Comparison of ENCODE assay signal across 8 cellular contexts in genomic region chr15:75204340-75205063, GRCh38. TPM values are rescaled to one million over a fixed set of nuclear protein-coding genes. Genes with fewer than 3 reads are reported as not detected.
DNase-seq lines count a peak whose midpoint lies in the region; ATAC-seq and TF ChIP-seq lines count a peak whose summit lies in the region.

No MANE protein-coding gene starts in this region.

- peaks cover 9% of the 10 kb centered on the region for H3K36me3 Mint-ChIP-seq in chondrocyte (ENCODE audit: low read depth)

- intact Hi-C loops in left colon (cut with DNase I, micrococcal nuclease): loop anchor here (2.0 to 5.0 kb wide), 3 partner anchors 162 to 174 kb away; no protein-coding TSS in a partner anchor

- peaks cover 2% of the 10 kb centered on the region for H3K27me3 Mint-ChIP-seq in chondrocyte (ENCODE audit: low read depth)

- DNase-seq in ELF-1 (ENCODE audit: low read depth, low spot score) (peak; percentile 97), NCI-H510A treated with DMSO at 0.1 percent for 48 hours (lab: John Stamatoyannopoulos, UW) (peak; percentile 92), chondrocyte (ENCODE audit: low spot score) (no peak), left colon (peak; percentile 95 to 96)
- DNase-seq in activated CD4-positive, alpha-beta T cell treated with anti-CD3 and anti-CD28 coated beads for 4 hours: peak; percentile 83 to 84
- peak; percentile 46 to 80 (median 70) for DNase-seq in stimulated activated CD4-positive, alpha-beta T cell treated with anti-CD3 and anti-CD28 coated beads, Interleukin-1b, Interleukin-23, amount 100 ng/mL, for 24 hours (ENCODE audit: low read depth in 4 of 4, low spot score in 1 of 4)

- ATAC-seq in HG02973 (IDR thresholded peaks at IDR 0.05; ENCODE audit: unreplicated experiment): peak; percentile 34
- peak; percentile 62 for ATAC-seq in left colon
- no peak for ATAC-seq in HG03520 (IDR thresholded peaks at IDR 0.05; ENCODE audit: unreplicated experiment)

- TF ChIP-seq CTCF in chondrocyte (IDR thresholded peaks at IDR 0.05): peak; percentile 96

- peaks cover 34% of the 10 kb centered on the region for H3K4me1 Mint-ChIP-seq in chondrocyte (ENCODE audit: low read depth)

- no peaks in the 10 kb centered on the region for H3K9me3 Mint-ChIP-seq in chondrocyte (ENCODE audit: low read depth)

- peak overlapping the region; percentile 97 for H3K27ac Mint-ChIP-seq in chondrocyte (ENCODE audit: unreplicated experiment)

- peak overlapping the region; percentile 83 for H3K4me3 Mint-ChIP-seq in chondrocyte (ENCODE audit: unreplicated experiment)

RNA-seq across cellular contexts. Expression of gene C15orf39, which starts 2.8 kb away (rescaled TPM):
- total RNA-seq in chondrocyte (12.2 to 33.4 TPM (median 32.9 TPM) in 3 replicates), left colon (10 to 100 TPM; 23.1 to 26.9 TPM)

RNA-seq across cellular contexts. Expression of gene GOLGA6C, which starts 53.6 kb away (rescaled TPM):
- total RNA-seq in chondrocyte (not detected in 3 replicates), left colon (not detected)
